In genomic region chr13:33739254-33739653, GRCh38 we compare ENCODE assay signal across 2 cellular contexts.
TF ChIP-seq lines count a peak whose summit lies in the region.

No MANE protein-coding gene starts in this region.

TF ChIP-seq in GM23338, 12 proteins besides CTCF, POLR2A, EP300 and RAD21:
- TF ChIP-seq JUNB (IDR thresholded peaks at IDR 0.05; ENCODE audit: unreplicated experiment) (no peak), ZNF331 (CRISPR knock-in tag; IDR thresholded peaks at IDR 0.05; ENCODE audit: low read depth) (no peak), EZH2phosphoT487 (IDR thresholded peaks at IDR 0.05; ENCODE audit: unreplicated experiment) (no peak), STAT1 (IDR thresholded peaks at IDR 0.05; ENCODE audit: unreplicated experiment) (no peak), ZNF114 (CRISPR knock-in tag; IDR thresholded peaks at IDR 0.05) (no peak), REST (IDR thresholded peaks at IDR 0.05; ENCODE audit: unreplicated experiment) (no peak), CREB1 (CRISPR knock-in tag; IDR thresholded peaks at IDR 0.05; ENCODE audit: low read depth) (no peak), ETS1 (IDR thresholded peaks at IDR 0.05) (no peak), POLR2AphosphoS5 (IDR thresholded peaks at IDR 0.05; ENCODE audit: low read depth) (no peak), EZH2 (IDR thresholded peaks at IDR 0.05; ENCODE audit: low read depth, unreplicated experiment) (no peak), NANOG (IDR thresholded peaks at IDR 0.05; ENCODE audit: borderline replicate concordance) (no peak)
- TF ChIP-seq, protein P1, sequence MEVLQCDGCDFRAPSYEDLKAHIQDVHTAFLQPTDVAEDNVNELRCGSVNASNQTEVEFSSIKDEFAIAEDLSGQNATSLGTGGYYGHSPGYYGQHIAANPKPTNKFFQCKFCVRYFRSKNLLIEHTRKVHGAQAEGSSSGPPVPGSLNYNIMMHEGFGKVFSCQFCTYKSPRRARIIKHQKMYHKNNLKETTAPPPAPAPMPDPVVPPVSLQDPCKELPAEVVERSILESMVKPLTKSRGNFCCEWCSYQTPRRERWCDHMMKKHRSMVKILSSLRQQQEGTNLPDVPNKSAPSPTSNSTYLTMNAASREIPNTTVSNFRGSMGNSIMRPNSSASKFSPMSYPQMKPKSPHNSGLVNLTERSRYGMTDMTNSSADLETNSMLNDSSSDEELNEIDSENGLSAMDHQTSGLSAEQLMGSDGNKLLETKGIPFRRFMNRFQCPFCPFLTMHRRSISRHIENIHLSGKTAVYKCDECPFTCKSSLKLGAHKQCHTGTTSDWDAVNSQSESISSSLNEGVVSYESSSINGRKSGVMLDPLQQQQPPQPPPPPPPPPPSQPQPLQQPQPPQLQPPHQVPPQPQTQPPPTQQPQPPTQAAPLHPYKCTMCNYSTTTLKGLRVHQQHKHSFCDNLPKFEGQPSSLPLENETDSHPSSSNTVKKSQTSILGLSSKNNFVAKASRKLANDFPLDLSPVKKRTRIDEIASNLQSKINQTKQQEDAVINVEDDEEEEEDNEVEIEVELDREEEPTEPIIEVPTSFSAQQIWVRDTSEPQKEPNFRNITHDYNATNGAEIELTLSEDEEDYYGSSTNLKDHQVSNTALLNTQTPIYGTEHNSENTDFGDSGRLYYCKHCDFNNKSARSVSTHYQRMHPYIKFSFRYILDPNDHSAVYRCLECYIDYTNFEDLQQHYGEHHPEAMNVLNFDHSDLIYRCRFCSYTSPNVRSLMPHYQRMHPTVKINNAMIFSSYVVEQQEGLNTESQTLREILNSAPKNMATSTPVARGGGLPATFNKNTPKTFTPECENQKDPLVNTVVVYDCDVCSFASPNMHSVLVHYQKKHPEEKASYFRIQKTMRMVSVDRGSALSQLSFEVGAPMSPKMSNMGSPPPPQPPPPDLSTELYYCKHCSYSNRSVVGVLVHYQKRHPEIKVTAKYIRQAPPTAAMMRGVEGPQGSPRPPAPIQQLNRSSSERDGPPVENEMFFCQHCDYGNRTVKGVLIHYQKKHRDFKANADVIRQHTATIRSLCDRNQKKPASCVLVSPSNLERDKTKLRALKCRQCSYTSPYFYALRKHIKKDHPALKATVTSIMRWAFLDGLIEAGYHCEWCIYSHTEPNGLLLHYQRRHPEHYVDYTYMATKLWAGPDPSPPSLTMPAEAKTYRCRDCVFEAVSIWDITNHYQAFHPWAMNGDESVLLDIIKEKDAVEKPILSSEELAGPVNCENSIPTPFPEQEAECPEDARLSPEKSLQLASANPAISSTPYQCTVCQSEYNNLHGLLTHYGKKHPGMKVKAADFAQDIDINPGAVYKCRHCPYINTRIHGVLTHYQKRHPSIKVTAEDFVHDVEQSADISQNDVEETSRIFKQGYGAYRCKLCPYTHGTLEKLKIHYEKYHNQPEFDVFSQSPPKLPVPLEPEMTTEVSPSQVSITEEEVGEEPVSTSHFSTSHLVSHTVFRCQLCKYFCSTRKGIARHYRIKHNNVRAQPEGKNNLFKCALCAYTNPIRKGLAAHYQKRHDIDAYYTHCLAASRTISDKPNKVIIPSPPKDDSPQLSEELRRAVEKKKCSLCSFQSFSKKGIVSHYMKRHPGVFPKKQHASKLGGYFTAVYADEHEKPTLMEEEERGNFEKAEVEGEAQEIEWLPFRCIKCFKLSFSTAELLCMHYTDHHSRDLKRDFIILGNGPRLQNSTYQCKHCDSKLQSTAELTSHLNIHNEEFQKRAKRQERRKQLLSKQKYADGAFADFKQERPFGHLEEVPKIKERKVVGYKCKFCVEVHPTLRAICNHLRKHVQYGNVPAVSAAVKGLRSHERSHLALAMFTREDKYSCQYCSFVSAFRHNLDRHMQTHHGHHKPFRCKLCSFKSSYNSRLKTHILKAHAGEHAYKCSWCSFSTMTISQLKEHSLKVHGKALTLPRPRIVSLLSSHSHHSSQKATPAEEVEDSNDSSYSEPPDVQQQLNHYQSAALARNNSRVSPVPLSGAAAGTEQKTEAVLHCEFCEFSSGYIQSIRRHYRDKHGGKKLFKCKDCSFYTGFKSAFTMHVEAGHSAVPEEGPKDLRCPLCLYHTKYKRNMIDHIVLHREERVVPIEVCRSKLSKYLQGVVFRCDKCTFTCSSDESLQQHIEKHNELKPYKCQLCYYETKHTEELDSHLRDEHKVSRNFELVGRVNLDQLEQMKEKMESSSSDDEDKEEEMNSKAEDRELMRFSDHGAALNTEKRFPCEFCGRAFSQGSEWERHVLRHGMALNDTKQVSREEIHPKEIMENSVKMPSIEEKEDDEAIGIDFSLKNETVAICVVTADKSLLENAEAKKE (CRISPR knock-in tag; IDR thresholded peaks at IDR 0.05), result no peak

TF ChIP-seq in H1, 55 proteins besides CTCF, POLR2A, EP300 and RAD21:
- TF ChIP-seq KDM5A (IDR thresholded peaks at IDR 0.05; ENCODE audit: low read length) (no peak), TCF12 (IDR thresholded peaks at IDR 0.05; ENCODE audit: low read depth, low read length) (no peak), BACH1 (IDR thresholded peaks at IDR 0.05; ENCODE audit: low read length) (no peak)
